28 cellular contexts compared by ENCODE assay signal in genomic region chr4:91827914-91828313, GRCh38.
"Had no signal": no experiment of that assay in that cellular context is flagged by ENCODE, and none has a peak within 500 bp of the region (broad histone marks: within the 10 kb centered on the region; RNA-seq: fewer than 3 reads in every experiment).

No MANE protein-coding gene starts in this region.

- H3K27ac ChIP-seq: neural progenitor cell, ovary, parathyroid adenoma, psoas muscle, skin epidermis, spleen, suprapubic skin, testis, tibial artery, transverse colon, upper lobe of right lung, uterus had no signal

- H3K4me1 ChIP-seq: neural progenitor cell, parathyroid adenoma, psoas muscle, spleen, suprapubic skin, testis, tibial artery, transverse colon, upper lobe of right lung, uterus had no signal

- H3K79me2 ChIP-seq: parathyroid adenoma had no signal

- H2AFZ ChIP-seq: neural progenitor cell, parathyroid adenoma had no signal

- ATAC-seq: natural killer cell; psoas muscle; right cardiac atrium; sciatic nerve; stimulated activated memory B cell treated with anti-CD40 and anti-IgM and Interleukin-4, amounts not matched to agents 10 μg/mL and 1 μg/mL and 100 μg/mL, for 72 hours; stimulated activated naive CD8-positive, alpha-beta T cell treated with anti-CD3 and anti-CD28 coated beads, Interleukin-15, amount 100 ng/mL, for 72 hours; stimulated activated naive CD8-positive, alpha-beta T cell treated with anti-CD3 and anti-CD28 coated beads, Interleukin-15, Interleukin-2, amounts not matched to agents 100 U/mL and 50 U/mL, for 24 hours; upper lobe of right lung had no signal

- H3K4me3 ChIP-seq: neural progenitor cell, ovary, psoas muscle, skin epidermis, smooth muscle cell, spleen, suprapubic skin, testis, tibial artery, transverse colon, upper lobe of right lung, uterus had no signal

- DNase-seq: natural killer cell; occipital lobe; ovary; posterior cingulate gyrus; psoas muscle; right cardiac atrium; spleen; stimulated activated CD4-positive, alpha-beta T cell treated with anti-CD3 and anti-CD28 coated beads, Interleukin-12 subunit alpha, Interleukin-12 subunit beta, amount 100 ng/mL, for 4 hours; stimulated activated CD4-positive, alpha-beta T cell treated with anti-CD3 and anti-CD28 coated beads, Interleukin-1b, Interleukin-23, amount 100 ng/mL, for 48 hours; stimulated activated CD4-positive, alpha-beta T cell treated with anti-CD3 and anti-CD28 coated beads, Interleukin-4, amount 100 ng/mL, for 1 hour; stimulated activated CD4-positive, alpha-beta T cell treated with anti-CD3 and anti-CD28 coated beads, Interleukin-4, amount 100 ng/mL, for 4 hours; stimulated activated CD8-positive, alpha-beta memory T cell treated with anti-CD3 and anti-CD28 coated beads, Interleukin-4, amount 100 ng/mL, for 48 hours; stimulated activated naive CD4-positive, alpha-beta T cell; stimulated activated naive CD8-positive, alpha-beta T cell treated with anti-CD3 and anti-CD28 coated beads, Interleukin-15, amount 100 ng/mL, for 72 hours; stimulated activated naive CD8-positive, alpha-beta T cell treated with anti-CD3 and anti-CD28 coated beads, Interleukin-15, Interleukin-2, amounts not matched to agents 100 U/mL and 50 U/mL, for 24 hours; substantia nigra; testis; tibial artery; transverse colon; upper lobe of right lung; uterus had no signal

- H3K9ac ChIP-seq: neural progenitor cell, parathyroid adenoma had no signal

- H3K4me2 ChIP-seq: neural progenitor cell, smooth muscle cell had no signal

- H3K9me3 ChIP-seq: ovary, testis, upper lobe of right lung, uterus had no signal

- H3K36me3 ChIP-seq: neural progenitor cell, ovary, spleen, suprapubic skin, tibial artery, transverse colon, upper lobe of right lung, uterus had no signal

- H3K27me3 ChIP-seq: neural progenitor cell, ovary, spleen, suprapubic skin, testis, tibial artery, transverse colon, upper lobe of right lung, uterus had no signal
